ENCODE assay signal across 8 cellular contexts in genomic region chr2:38301340-38301968, GRCh38.
A peak's percentile ranks its signal among the peaks of the same experiment; 100 is the strongest.
DNase-seq lines count a peak whose midpoint lies in the region; ATAC-seq and TF ChIP-seq lines count a peak whose summit lies in the region.

No MANE protein-coding gene starts in this region.

- no peaks in the 10 kb centered on the region for H3K9me3 Mint-ChIP-seq in activated naive CD8-positive, alpha-beta T cell treated with anti-CD3 and anti-CD28 coated beads, Interleukin-2, amount 50 U/mL, for 24 hours

- DNase-seq in Right ventricle myocardium inferior (ENCODE audit: missing footprints) (peak; percentile 68), cardiac septum (ENCODE audit: low spot score) (no peak), NCI-H2029 treated with DMSO at 0.1 percent for 48 hours (lab: John Stamatoyannopoulos, UW) (no peak), HEK293T (ENCODE audit: extremely low spot score) (no peak)
- DNase-seq in activated naive CD8-positive, alpha-beta T cell treated with anti-CD3 and anti-CD28 coated beads, Interleukin-2, amount 50 U/mL, for 24 hours = peak; percentile 13
- peak; percentile 19 for DNase-seq in stimulated activated naive CD8-positive, alpha-beta T cell treated with anti-CD3 and anti-CD28 coated beads, Interleukin-15, Interleukin-2, amounts not matched to agents 100 U/mL and 50 U/mL, for 24 hours

- H3K27ac Mint-ChIP-seq in activated naive CD8-positive, alpha-beta T cell treated with anti-CD3 and anti-CD28 coated beads, Interleukin-2, amount 50 U/mL, for 24 hours = peak overlapping the region; percentile 57

- intact Hi-C loops in Right ventricle myocardium inferior (cut with DNase I) = no loop called here
- intact Hi-C loops in cardiac septum (cut with DNase I) = no loop called here

- no peak overlapping the region for H3K4me3 Mint-ChIP-seq in activated naive CD8-positive, alpha-beta T cell treated with anti-CD3 and anti-CD28 coated beads, Interleukin-2, amount 50 U/mL, for 24 hours

- CTCF ChIA-PET in HEK293T (lab: Yijun Ruan, JAX) = no interaction called here

- H3K27me3 Mint-ChIP-seq in activated naive CD8-positive, alpha-beta T cell treated with anti-CD3 and anti-CD28 coated beads, Interleukin-2, amount 50 U/mL, for 24 hours = no peaks in the 10 kb centered on the region

- POLR2A ChIA-PET in HEK293T (lab: Yijun Ruan, JAX) = no interaction called here

- ATAC-seq in Right ventricle myocardium inferior (peak; percentile 28), HG03139 (IDR thresholded peaks at IDR 0.05; ENCODE audit: unreplicated experiment) (peak; percentile 64), HG03571 (IDR thresholded peaks at IDR 0.05; ENCODE audit: unreplicated experiment) (no peak)
- peak; percentile 82 for ATAC-seq in activated naive CD8-positive, alpha-beta T cell treated with anti-CD3 and anti-CD28 coated beads, Interleukin-2, amount 50 U/mL, for 24 hours
- ATAC-seq in stimulated activated naive CD8-positive, alpha-beta T cell treated with anti-CD3 and anti-CD28 coated beads, Interleukin-15, Interleukin-2, amounts not matched to agents 100 U/mL and 50 U/mL, for 24 hours = peak; percentile 76

- peaks cover 60% of the 10 kb centered on the region for H3K36me3 Mint-ChIP-seq in activated naive CD8-positive, alpha-beta T cell treated with anti-CD3 and anti-CD28 coated beads, Interleukin-2, amount 50 U/mL, for 24 hours (ENCODE audit: low read depth)

- peaks cover 22% of the 10 kb centered on the region for H3K4me1 Mint-ChIP-seq in activated naive CD8-positive, alpha-beta T cell treated with anti-CD3 and anti-CD28 coated beads, Interleukin-2, amount 50 U/mL, for 24 hours

TF ChIP-seq in HEK293T, 16 proteins besides CTCF, POLR2A, EP300 and RAD21:
- TF ChIP-seq ELF4 (IDR thresholded peaks at IDR 0.05) (no peak), LEF1 (IDR thresholded peaks at IDR 0.05; ENCODE audit: borderline replicate concordance) (no peak), ZNF384 (IDR thresholded peaks at IDR 0.05) (no peak)

Comparison
In these comparisons a context has a peak if more than half of its experiments do, and no peak if none do; other contexts are left out.
1. DNase-seq: peak in Right ventricle myocardium inferior (single experiment), activated naive CD8-positive, alpha-beta T cell treated with anti-CD3 and anti-CD28 coated beads, Interleukin-2, amount 50 U/mL, for 24 hours (single experiment) and stimulated activated naive CD8-positive, alpha-beta T cell treated with anti-CD3 and anti-CD28 coated beads, Interleukin-15, Interleukin-2, amounts not matched to agents 100 U/mL and 50 U/mL, for 24 hours (single experiment); none in cardiac septum (single experiment), NCI-H2029 treated with DMSO at 0.1 percent for 48 hours (single experiment) and HEK293T (single experiment).